19 cellular contexts compared by ENCODE assay signal in genomic region chr5:21007781-21008180, GRCh38.
"Had no signal": no experiment of that assay in that cellular context is flagged by ENCODE, and none has a peak within 500 bp of the region (broad histone marks: within the 10 kb centered on the region; RNA-seq: fewer than 3 reads in every experiment).

No MANE protein-coding gene starts in this region.

- H3K4me3 ChIP-seq: left ventricle myocardium inferior, lung, mucosa of descending colon, ovary, right atrium auricular region, right lobe of liver, smooth muscle cell, stomach, testis, thyroid gland, transverse colon, upper lobe of left lung had no signal

- DNase-seq: islet precursor cell; left ventricle myocardium inferior; midbrain; mucosa of descending colon; naive thymus-derived CD4-positive, alpha-beta T cell; ovary; right lobe of liver; stimulated activated CD4-positive, alpha-beta T cell treated with anti-CD3 and anti-CD28 coated beads, Interleukin-2, amount 100 ng/mL, for 24 hours; stimulated activated CD4-positive, alpha-beta T cell treated with anti-CD3 and anti-CD28 coated beads, Interleukin-4, amount 100 ng/mL, for 1 hour; stimulated activated naive B cell treated with anti-CD40 and anti-IgM and Interleukin-4, amounts not matched to agents 10 μg/mL and 1 μg/mL and 100 μg/mL, for 72 hours; stimulated activated naive CD8-positive, alpha-beta T cell treated with anti-CD3 and anti-CD28 coated beads, Interleukin-15, Interleukin-2, amounts not matched to agents 100 U/mL and 50 U/mL, for 24 hours; stomach; testis; thyroid gland; transverse colon; upper lobe of left lung had no signal

- H3K27me3 ChIP-seq: ovary, right atrium auricular region, right lobe of liver, stomach, testis, thyroid gland, transverse colon, upper lobe of left lung had no signal

- H3K27ac ChIP-seq: left ventricle myocardium inferior, ovary, right atrium auricular region, right lobe of liver, stomach, testis, thyroid gland, transverse colon, upper lobe of left lung had no signal

- H3K9me3 ChIP-seq: left ventricle myocardium inferior, ovary, right atrium auricular region, right lobe of liver, stomach, testis, thyroid gland, transverse colon, upper lobe of left lung had no signal

- H3K36me3 ChIP-seq: left ventricle myocardium inferior, ovary, right atrium auricular region, right lobe of liver, stomach, thyroid gland, transverse colon, upper lobe of left lung had no signal

- H3K4me1 ChIP-seq: left ventricle myocardium inferior, right atrium auricular region, right lobe of liver, stomach, testis, thyroid gland, transverse colon, upper lobe of left lung had no signal

- H3K4me2 ChIP-seq: smooth muscle cell had no signal
